7 cellular contexts compared by ENCODE assay signal in genomic region chr2:201781583-201782051, GRCh38. TPM values are rescaled to one million over a fixed set of nuclear protein-coding genes. Genes with fewer than 3 reads are reported as not detected.
DNase-seq lines count a peak whose midpoint lies in the region; ATAC-seq, FAIRE-seq and TF ChIP-seq lines count a peak whose summit lies in the region.

No MANE protein-coding gene starts in this region.

- TF ChIP-seq CTCF in activated CD8-positive, alpha-beta T cell treated with anti-CD3 and anti-CD28 coated beads for 36 hours (IDR thresholded peaks at IDR 0.05) = no peak
- no peak for TF ChIP-seq CTCF in foreskin keratinocyte (conservative IDR thresholded peaks at IDR 0.05)
- TF ChIP-seq CTCF in osteocyte (IDR thresholded peaks at IDR 0.05) = no peak

- H3K4me1 ChIP-seq in foreskin keratinocyte = peaks cover 28% of the 10 kb centered on the region

- H3K27me3 Mint-ChIP-seq in activated CD8-positive, alpha-beta T cell treated with anti-CD3 and anti-CD28 coated beads for 36 hours = peaks cover 3% of the 10 kb centered on the region
- H3K27me3 Mint-ChIP-seq in osteocyte (ENCODE audit: unreplicated experiment) = peaks cover 4% of the 10 kb centered on the region

- no peaks in the 10 kb centered on the region for H3K36me3 Mint-ChIP-seq in activated CD8-positive, alpha-beta T cell treated with anti-CD3 and anti-CD28 coated beads for 36 hours (ENCODE audit: low read depth)
- H3K36me3 Mint-ChIP-seq in osteocyte (ENCODE audit: unreplicated experiment) = no peaks in the 10 kb centered on the region

- H3K4me3 Mint-ChIP-seq in activated CD8-positive, alpha-beta T cell treated with anti-CD3 and anti-CD28 coated beads for 36 hours = peak overlapping the region; percentile 92
- H3K4me3 Mint-ChIP-seq in osteocyte (ENCODE audit: unreplicated experiment) = peak overlapping the region; percentile 88

- CTCF ChIA-PET in activated CD8-positive, alpha-beta T cell treated with anti-CD3 and anti-CD28 coated beads for 36 hours (lab: Charles Lee) = interaction anchor here (1.3 to 2.1 kb wide), 3 partner anchors 78 to 397 kb away, joined by 3 to 6 read pairs (median 4); partner anchors contain the start of gene TMEM237

- intact Hi-C loops in activated CD8-positive, alpha-beta T cell treated with anti-CD3 and anti-CD28 coated beads for 36 hours (cut with micrococcal nuclease) = no loop called here

- H3K27ac Mint-ChIP-seq in activated CD8-positive, alpha-beta T cell treated with anti-CD3 and anti-CD28 coated beads for 36 hours = peak overlapping the region; percentile 95
- peak overlapping the region; percentile 97 for H3K27ac Mint-ChIP-seq in osteocyte (ENCODE audit: unreplicated experiment)

- FAIRE-seq in GM12891 (lab: Jason Lieb, UNC) (peak; percentile 85), HTR-8/SVneo (lab: Jason Lieb, UNC) (peak; percentile 38)

- H3K4me1 Mint-ChIP-seq in activated CD8-positive, alpha-beta T cell treated with anti-CD3 and anti-CD28 coated beads for 36 hours (ENCODE audit: low read depth) = peaks cover 19% of the 10 kb centered on the region
- peaks cover 39% of the 10 kb centered on the region for H3K4me1 Mint-ChIP-seq in osteocyte (ENCODE audit: unreplicated experiment)

- no peaks in the 10 kb centered on the region for H3K27me3 ChIP-seq in foreskin keratinocyte

- TF ChIP-seq POLR2A in GM12891 (IDR thresholded peaks at IDR 0.05; ENCODE audit: low read depth, low read length) = no peak

- DNase-seq in GM12891 (ENCODE audit: insufficient read length, low spot score) (peak; percentile 10), HTR-8/SVneo (ENCODE audit: insufficient read length, low spot score) (no peak), foreskin keratinocyte (no peak), osteocyte (ENCODE audit: extremely low spot score, unreplicated experiment) (no peak)
- peak; percentile 27 for DNase-seq in activated CD8-positive, alpha-beta T cell treated with anti-CD3 and anti-CD28 coated beads for 36 hours
- no peak for DNase-seq in effector CD4-positive, alpha-beta T cell

- H3K9me3 Mint-ChIP-seq in activated CD8-positive, alpha-beta T cell treated with anti-CD3 and anti-CD28 coated beads for 36 hours = no peaks in the 10 kb centered on the region
- no peaks in the 10 kb centered on the region for H3K9me3 Mint-ChIP-seq in osteocyte (ENCODE audit: unreplicated experiment)

- H3K27ac ChIP-seq in foreskin keratinocyte = peak overlapping the region; percentile 26

- ATAC-seq in activated CD8-positive, alpha-beta T cell treated with anti-CD3 and anti-CD28 coated beads for 36 hours = no peak
- no peak for ATAC-seq in foreskin keratinocyte
- ATAC-seq in HG03460 (IDR thresholded peaks at IDR 0.05; ENCODE audit: unreplicated experiment) = no peak

- POLR2A ChIA-PET in activated CD8-positive, alpha-beta T cell treated with anti-CD3 and anti-CD28 coated beads for 36 hours (lab: Charles Lee) = no interaction called here

TF ChIP-seq in GM12891, 5 proteins besides CTCF, POLR2A, EP300 and RAD21:
- TF ChIP-seq POLR2AphosphoS5 (IDR thresholded peaks at IDR 0.05; ENCODE audit: low read depth, low read length) = no peak

RNA-seq across cellular contexts. Expression of gene ALS2, which starts 0.9 kb away (rescaled TPM):
- polyA plus RNA-seq in GM12891 (2012; ENCODE audit: low read depth, missing spikeins) = 4.1 TPM
- 10 to 100 TPM; 10.1 to 10.5 TPM for total RNA-seq in activated CD8-positive, alpha-beta T cell treated with anti-CD3 and anti-CD28 coated beads for 36 hours
- 22.9 and 23.6 TPM in 2 replicates for total RNA-seq in foreskin keratinocyte
- 5.6 and 6.4 TPM in 2 replicates for polyA plus RNA-seq in foreskin keratinocyte
- 35.5 and 39.1 TPM in 2 replicates for total RNA-seq in osteocyte

RNA-seq across cellular contexts. Expression of gene CDK15, which starts 24.7 kb away (rescaled TPM):
- 0.03 TPM for polyA plus RNA-seq in GM12891 (2012; ENCODE audit: low read depth, missing spikeins)
- not detected for total RNA-seq in activated CD8-positive, alpha-beta T cell treated with anti-CD3 and anti-CD28 coated beads for 36 hours
- 0.14 and 0.28 TPM in 2 replicates for total RNA-seq in foreskin keratinocyte
- polyA plus RNA-seq in foreskin keratinocyte = 0.03 and 0.04 TPM in 2 replicates
- 0.47 and 0.70 TPM in 2 replicates for total RNA-seq in osteocyte

Comparison
In these comparisons a context has a peak if more than half of its experiments do, and no peak if none do; other contexts are left out.
1. DNase-seq: peak in GM12891 (single experiment) and activated CD8-positive, alpha-beta T cell treated with anti-CD3 and anti-CD28 coated beads for 36 hours (single experiment); none in HTR-8/SVneo (single experiment), foreskin keratinocyte (0 of 2), osteocyte (single experiment) and effector CD4-positive, alpha-beta T cell (single experiment).